25 cellular contexts compared by ENCODE assay signal in the genomic region with DNA sequence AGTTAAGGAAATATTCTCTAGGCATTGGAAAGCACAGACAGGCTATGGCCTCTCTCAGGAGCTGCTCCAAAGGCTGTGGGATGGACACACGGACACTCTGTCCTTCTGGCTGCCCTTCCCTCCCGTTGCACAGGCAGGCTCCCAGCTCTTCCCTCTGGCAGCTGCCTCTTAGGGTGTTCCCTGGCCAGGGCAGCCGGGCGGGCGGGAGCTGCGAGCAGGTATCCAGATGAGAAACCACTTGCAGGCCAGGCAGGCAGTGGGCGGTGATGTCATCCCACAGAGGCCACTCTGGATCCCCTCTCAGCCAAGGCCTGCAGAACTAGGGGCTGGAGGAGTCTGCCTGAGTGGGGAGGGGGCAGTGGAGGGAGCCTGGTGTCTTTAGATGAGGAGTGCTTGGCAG.
DNase-seq lines count a peak whose midpoint lies in the region; ATAC-seq and TF ChIP-seq lines count a peak whose summit lies in the region.
"Had no signal": no experiment of that assay in that cellular context is flagged by ENCODE, and none has a peak within 500 bp of the region (broad histone marks: within the 10 kb centered on the region; RNA-seq: fewer than 3 reads in every experiment).

No MANE protein-coding gene starts in this region.

- H3K9me3 ChIP-seq in thyroid gland (no peaks in the 10 kb centered on the region), WERI-Rb-1 (ENCODE audit: severe bottlenecking) (no peaks in the 10 kb centered on the region)
- H3K9me3 ChIP-seq: colonic mucosa, neutrophil had no signal

- no peak for TF ChIP-seq POLR2A in thyroid gland (IDR thresholded peaks at IDR 0.05)

- H3K27ac Mint-ChIP-seq in HFFc6 (peak overlapping the region; percentile 40), CD14-positive monocyte (peak overlapping the region in 1 of 7 donors; percentile 36)
- H3K27ac Mint-ChIP-seq: activated CD4-positive, alpha-beta T cell treated with anti-CD3 and anti-CD28 coated beads for 36 hours; GM23338; T-helper 1 cell treated with Interleukin-12 subunit alpha and Interleukin-12 subunit beta and Interleukin-4 antibody, amounts not matched to agents 30 μg/mL and 1 μg/mL, for 36 hours had no signal

- TF ChIP-seq CTCF in HFFc6 (IDR thresholded peaks at IDR 0.05) (no peak), thyroid gland (IDR thresholded peaks at IDR 0.05) (no peak), CD14-positive monocyte (IDR thresholded peaks at IDR 0.05) (no peak), WERI-Rb-1 (IDR thresholded peaks at IDR 0.05; ENCODE audit: low read depth, low read length) (no peak)

- H3K27me3 ChIP-seq in thyroid gland = no peaks in the 10 kb centered on the region
- no peaks in the 10 kb centered on the region for H3K27me3 ChIP-seq in WERI-Rb-1 (ENCODE audit: insufficient read depth, low read depth, severe bottlenecking)
- H3K27me3 ChIP-seq: colonic mucosa had no signal

- no peak overlapping the region for H3K27ac ChIP-seq in thyroid gland
- H3K27ac ChIP-seq in WERI-Rb-1 = no peak overlapping the region
- H3K27ac ChIP-seq: colonic mucosa, KMS-11, neutrophil had no signal

- no peaks in the 10 kb centered on the region for H3K9me3 Mint-ChIP-seq in HFFc6
- peaks cover 0 to 2% (median 0%) of the 10 kb centered on the region in 7 donors for H3K9me3 Mint-ChIP-seq in CD14-positive monocyte
- H3K9me3 Mint-ChIP-seq: activated naive CD4-positive, alpha-beta T cell treated with anti-CD3 and anti-CD28 coated beads, Interleukin-2, amount 10 ng/mL, durations not matched to agents 7 days and 5 days; activated T-cell treated with anti-CD3 and anti-CD28 coated beads, Interleukin-2, amount 50 U/mL, for 72 hours; CD8-positive, alpha-beta memory T cell; GM23338; T-helper 1 cell treated with Interleukin-12 subunit alpha and Interleukin-12 subunit beta and Interleukin-4 antibody, amounts not matched to agents 30 μg/mL and 1 μg/mL, for 36 hours had no signal

- intact Hi-C loops in thyroid gland (cut with DNase I) (no loop called here), CD14-positive monocyte (cut with micrococcal nuclease) (no loop called here)

- H3K4me1 Mint-ChIP-seq in HFFc6 (ENCODE audit: low read depth) (peaks cover 76% of the 10 kb centered on the region), CD14-positive monocyte (peaks cover 16% of the 10 kb centered on the region)

- H3K36me3 ChIP-seq in thyroid gland (no peaks in the 10 kb centered on the region), WERI-Rb-1 (no peaks in the 10 kb centered on the region)
- H3K36me3 ChIP-seq: colonic mucosa, neutrophil had no signal

- WGBS in thyroid gland, 2 donors = 74 to 84% methylated on average over 7 of the region's 7 CpGs

- no peak for DNase-seq in HFFc6
- peak; percentile 14 for DNase-seq in glomerular visceral epithelial cell (ENCODE audit: extremely low spot score)
- peak; percentile 47 for DNase-seq in myocyte (ENCODE audit: low read depth)
- peak; percentile 29 to 32 for DNase-seq in thyroid gland
- no peak for DNase-seq in CD14-positive monocyte (ENCODE audit: low spot score)
- no peak for DNase-seq in WERI-Rb-1
- DNase-seq: activated T-cell treated with anti-CD3 and anti-CD28 coated beads, Interleukin-2, amount 50 U/mL, for 72 hours; amniotic stem cell; CD8-positive, alpha-beta memory T cell; GDM1; kidney; NCI-H1436 treated with DMSO at 0.1 percent for 48 hours; stimulated activated CD4-positive, alpha-beta T cell treated with anti-CD3 and anti-CD28 coated beads, Interleukin-12 subunit alpha, Interleukin-12 subunit beta, amount 100 ng/mL, for 4 hours; stimulated activated CD4-positive, alpha-beta T cell treated with anti-CD3 and anti-CD28 coated beads, Interleukin-4, amount 100 ng/mL, for 24 hours; stimulated activated naive CD8-positive, alpha-beta T cell treated with anti-CD3 and anti-CD28 coated beads, Interleukin-15, Interleukin-2, amounts not matched to agents 100 U/mL and 50 U/mL, for 24 hours had no signal

- H3K4me3 Mint-ChIP-seq in HFFc6 (no peak overlapping the region), CD14-positive monocyte (no peak overlapping the region)
- H3K4me3 Mint-ChIP-seq: activated CD4-positive, alpha-beta T cell treated with anti-CD3 and anti-CD28 coated beads for 36 hours; activated naive CD4-positive, alpha-beta T cell treated with anti-CD3 and anti-CD28 coated beads, Interleukin-2, amount 10 ng/mL, durations not matched to agents 7 days and 5 days; activated T-cell treated with anti-CD3 and anti-CD28 coated beads, Interleukin-2, amount 50 U/mL, for 72 hours; GM23338; T-helper 1 cell treated with Interleukin-12 subunit alpha and Interleukin-12 subunit beta and Interleukin-4 antibody, amounts not matched to agents 30 μg/mL and 1 μg/mL, for 36 hours had no signal

- H3K27me3 Mint-ChIP-seq in HFFc6 (ENCODE audit: insufficient read depth) (peaks cover 14% of the 10 kb centered on the region), CD14-positive monocyte (ENCODE audit: low read depth in 3 of 3) (peaks cover 5 to 25% (median 9%) of the 10 kb centered on the region in 3 donors)
- H3K27me3 Mint-ChIP-seq: activated CD4-positive, alpha-beta T cell treated with anti-CD3 and anti-CD28 coated beads for 36 hours; activated naive CD4-positive, alpha-beta T cell treated with anti-CD3 and anti-CD28 coated beads, Interleukin-2, amount 10 ng/mL, durations not matched to agents 7 days and 5 days had no signal

- H3K36me3 Mint-ChIP-seq in HFFc6 (ENCODE audit: low read depth) (peaks cover 19% of the 10 kb centered on the region), CD14-positive monocyte (peaks cover 1 to 4% of the 10 kb centered on the region in 2 donors)

- no peak overlapping the region for H3K4me3 ChIP-seq in thyroid gland (replicated peaks in 1 of 3)
- no peak overlapping the region for H3K4me3 ChIP-seq in WERI-Rb-1 (ENCODE audit: low read depth, low read length)
- H3K4me3 ChIP-seq: colonic mucosa, GM23338 had no signal

- ATAC-seq in GM21825 (IDR thresholded peaks at IDR 0.05; ENCODE audit: unreplicated experiment) = no peak
- ATAC-seq in HG02678 (IDR thresholded peaks at IDR 0.05; ENCODE audit: unreplicated experiment) = no peak
- ATAC-seq: activated CD4-positive, alpha-beta T cell treated with anti-CD3 and anti-CD28 coated beads for 36 hours; activated T-cell treated with anti-CD3 and anti-CD28 coated beads, Interleukin-2, amount 50 U/mL, for 72 hours; GM23338; PC-3; stimulated activated naive CD8-positive, alpha-beta T cell treated with anti-CD3 and anti-CD28 coated beads, Interleukin-15, Interleukin-2, amounts not matched to agents 100 U/mL and 50 U/mL, for 24 hours had no signal

- H3K4me1 ChIP-seq in thyroid gland = peaks cover 19 to 50% of the 10 kb centered on the region in 2 donors
- H3K4me1 ChIP-seq: colonic mucosa had no signal

Comparison
In these comparisons a context has a peak if more than half of its experiments do, and no peak if none do; other contexts are left out.
1. DNase-seq: peak in glomerular visceral epithelial cell (single experiment), myocyte (single experiment) and thyroid gland (2 of 2); none in HFFc6 (single experiment), CD14-positive monocyte (single experiment) and WERI-Rb-1 (single experiment).